ENCODE assay signal across 14 cellular contexts in genomic region chr16:17213025-17213424, GRCh38.
"Had no signal": no experiment of that assay in that cellular context is flagged by ENCODE, and none has a peak within 500 bp of the region (broad histone marks: within the 10 kb centered on the region; RNA-seq: fewer than 3 reads in every experiment).

No MANE protein-coding gene starts in this region.

- ATAC-seq: activated T-cell treated with anti-CD3 and anti-CD28 coated beads, Interleukin-2, amount 50 U/mL, for 4 hours; left lung had no signal

- H3K27ac Mint-ChIP-seq: neural progenitor cell; stimulated activated naive CD8-positive, alpha-beta T cell treated with anti-CD3 and anti-CD28 coated beads, Interleukin-15, Interleukin-2, amounts not matched to agents 100 ng/mL and 50 ng/mL, for 24 hours had no signal

- H3K4me3 Mint-ChIP-seq: activated T-cell treated with anti-CD3 and anti-CD28 coated beads, Interleukin-2, amount 50 U/mL, for 4 hours; neural progenitor cell; stimulated activated naive CD8-positive, alpha-beta T cell treated with anti-CD3 and anti-CD28 coated beads, Interleukin-15, Interleukin-2, amounts not matched to agents 100 ng/mL and 50 ng/mL, for 24 hours had no signal

- H3K27me3 Mint-ChIP-seq: stimulated activated naive CD8-positive, alpha-beta T cell treated with anti-CD3 and anti-CD28 coated beads, Interleukin-15, Interleukin-2, amounts not matched to agents 100 ng/mL and 50 ng/mL, for 24 hours had no signal

- DNase-seq: activated CD4-positive, alpha-beta T cell treated with anti-CD3 and anti-CD28 coated beads, Interleukin-2, amount 50 U/mL, for 4 hours; activated effector memory CD4-positive, alpha-beta T cell treated with anti-CD3 and anti-CD28 coated beads, Interleukin-2, amount 50 U/mL, for 16 hours; activated T-cell treated with anti-CD3 and anti-CD28 coated beads, Interleukin-2, amount 50 U/mL, for 4 hours; aorta; head of caudate nucleus; left lung; midbrain; stimulated activated CD4-positive, alpha-beta T cell treated with anti-CD3 and anti-CD28 coated beads, Interleukin-12 subunit alpha, Interleukin-12 subunit beta, amount 100 ng/mL, for 4 hours; stimulated activated CD4-positive, alpha-beta T cell treated with anti-CD3 and anti-CD28 coated beads, Interleukin-1b, Interleukin-23, amount 100 ng/mL, for 48 hours; SW 1271; transverse colon; uterus had no signal
